In genomic region chr10:131167036-131167860, GRCh38 we compare ENCODE assay signal across 13 cellular contexts.
"Had no signal": no experiment of that assay in that cellular context is flagged by ENCODE, and none has a peak within 500 bp of the region (broad histone marks: within the 10 kb centered on the region; RNA-seq: fewer than 3 reads in every experiment).

No MANE protein-coding gene starts in this region.

- H3K9ac ChIP-seq: parathyroid adenoma had no signal

- H3K27me3 ChIP-seq: adrenal gland, breast epithelium had no signal

- H3K4me3 ChIP-seq: adrenal gland, breast epithelium, left lung had no signal

- H3K4me1 ChIP-seq: adrenal gland, breast epithelium, left lung had no signal

- H3K27ac ChIP-seq: adrenal gland, breast epithelium, left lung, parathyroid adenoma had no signal

- H3K9me3 Mint-ChIP-seq: activated CD4-positive, alpha-beta T cell treated with anti-CD3 and anti-CD28 coated beads, Interleukin-2, amount 10 ng/mL, durations not matched to agents 7 days and 5 days; activated naive CD4-positive, alpha-beta T cell treated with anti-CD3 and anti-CD28 coated beads, Interleukin-2, amount 50 U/mL, for 72 hours; activated T-cell treated with anti-CD3 and anti-CD28 coated beads, Interleukin-2, amount 50 U/mL, for 72 hours; dendritic cell treated with granulocyte-macrophage colony-stimulating factor and Interleukin-4, amounts not matched to agents 40 ng/mL and 50 ng/mL, for 4 days; effector memory CD8-positive, alpha-beta T cell; T-helper 1 cell treated with Interleukin-12 subunit alpha and Interleukin-12 subunit beta and Interleukin-4 antibody, amounts not matched to agents 30 μg/mL and 1 μg/mL, for 36 hours had no signal

- ATAC-seq: activated naive CD4-positive, alpha-beta T cell treated with anti-CD3 and anti-CD28 coated beads, Interleukin-2, amount 50 U/mL, for 72 hours; activated T-cell treated with anti-CD3 and anti-CD28 coated beads, Interleukin-2, amount 50 U/mL, for 72 hours; effector memory CD8-positive, alpha-beta T cell; left lung had no signal

- H3K27ac Mint-ChIP-seq: activated CD4-positive, alpha-beta T cell treated with anti-CD3 and anti-CD28 coated beads, Interleukin-2, amount 10 ng/mL, durations not matched to agents 7 days and 5 days; activated naive CD4-positive, alpha-beta T cell treated with anti-CD3 and anti-CD28 coated beads, Interleukin-2, amount 50 U/mL, for 72 hours; activated T-cell treated with anti-CD3 and anti-CD28 coated beads, Interleukin-2, amount 50 U/mL, for 72 hours; dendritic cell treated with granulocyte-macrophage colony-stimulating factor and Interleukin-4, amounts not matched to agents 40 ng/mL and 50 ng/mL, for 4 days; effector memory CD8-positive, alpha-beta T cell; T-helper 1 cell treated with Interleukin-12 subunit alpha and Interleukin-12 subunit beta and Interleukin-4 antibody, amounts not matched to agents 30 μg/mL and 1 μg/mL, for 36 hours had no signal

- H3K9me3 ChIP-seq: adrenal gland, breast epithelium, left lung had no signal

- H3K4me3 Mint-ChIP-seq: activated CD4-positive, alpha-beta T cell treated with anti-CD3 and anti-CD28 coated beads, Interleukin-2, amount 10 ng/mL, durations not matched to agents 7 days and 5 days; activated T-cell treated with anti-CD3 and anti-CD28 coated beads, Interleukin-2, amount 50 U/mL, for 72 hours; dendritic cell treated with granulocyte-macrophage colony-stimulating factor and Interleukin-4, amounts not matched to agents 40 ng/mL and 50 ng/mL, for 4 days; effector memory CD8-positive, alpha-beta T cell; T-helper 1 cell treated with Interleukin-12 subunit alpha and Interleukin-12 subunit beta and Interleukin-4 antibody, amounts not matched to agents 30 μg/mL and 1 μg/mL, for 36 hours had no signal

- H3K36me3 ChIP-seq: adrenal gland, breast epithelium, left lung had no signal

- DNase-seq: activated CD4-positive, alpha-beta T cell treated with anti-CD3 and anti-CD28 coated beads, Interleukin-2, amount 10 ng/mL, durations not matched to agents 7 days and 5 days; activated gamma-delta T cell; activated T-cell treated with anti-CD3 and anti-CD28 coated beads, Interleukin-2, amount 50 U/mL, for 72 hours; effector memory CD8-positive, alpha-beta T cell; stimulated activated naive CD4-positive, alpha-beta T cell; trophoblast cell had no signal

- H3K36me3 Mint-ChIP-seq: activated naive CD4-positive, alpha-beta T cell treated with anti-CD3 and anti-CD28 coated beads, Interleukin-2, amount 50 U/mL, for 72 hours had no signal
